Comparison of ENCODE assay signal across 30 cellular contexts in the genomic region with DNA sequence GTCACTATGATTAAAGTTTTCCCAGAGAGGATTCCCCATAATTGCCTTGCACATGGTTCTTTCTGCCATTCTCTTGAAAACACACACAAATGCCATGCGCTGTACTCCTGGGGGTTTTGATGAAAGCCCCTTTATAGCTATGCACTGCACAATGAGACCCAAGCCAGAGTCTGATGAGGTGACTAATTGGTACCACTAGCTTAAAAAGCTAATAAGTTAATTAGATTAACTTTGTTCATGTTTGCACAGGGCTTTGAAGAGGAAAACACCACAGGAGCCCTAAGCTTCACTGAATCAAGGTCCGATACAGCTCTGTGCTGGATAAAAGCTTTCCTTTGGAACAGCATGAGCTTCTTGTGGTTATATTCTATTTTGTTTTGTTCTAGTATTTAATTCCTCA.
"Had no signal": no experiment of that assay in that cellular context is flagged by ENCODE, and none has a peak within 500 bp of the region (broad histone marks: within the 10 kb centered on the region; RNA-seq: fewer than 3 reads in every experiment).

No MANE protein-coding gene starts in this region.

- DNase-seq: activated CD4-positive, alpha-beta memory T cell treated with anti-CD3 and anti-CD28 coated beads for 36 hours; activated CD4-positive, alpha-beta T cell treated with anti-CD3 and anti-CD28 coated beads for 4 hours; activated CD4-positive, alpha-beta T cell treated with anti-CD3 and anti-CD28 coated beads, Interleukin-2, amount 50 U/mL, for 1 hour; activated CD8-positive, alpha-beta memory T cell treated with anti-CD3 and anti-CD28 coated beads, Interleukin-2, amount 50 U/mL, for 4 hours; activated effector memory CD4-positive, alpha-beta T cell treated with anti-CD3 and anti-CD28 coated beads, Interleukin-2, amount 50 U/mL, for 16 hours; activated naive CD4-positive, alpha-beta T cell; activated naive CD4-positive, alpha-beta T cell treated with anti-CD3 and anti-CD28 coated beads, Interleukin-2, amount 50 U/mL, for 16 hours; activated naive CD8-positive, alpha-beta T cell treated with anti-CD3 and anti-CD28 coated beads for 36 hours; activated T-cell treated with anti-CD3 and anti-CD28 coated beads for 4 hours; activated T-cell treated with anti-CD3 and anti-CD28 coated beads, Interleukin-2, amount 50 U/mL, for 4 hours; amniotic stem cell; aorta; brain microvascular endothelial cell; central memory CD4-positive, alpha-beta T cell; NCI-H1092 treated with DMSO at 0.1 percent for 48 hours; NCI-H146; NCI-H187; NCI-H2029 treated with DMSO at 0.1 percent for 48 hours; NCI-H2107; NCI-H226; NCI-H524; NCI-H774; SHP77; SJCRH30; T1000 had no signal

- H3K4me3 Mint-ChIP-seq: activated CD4-positive, alpha-beta memory T cell treated with anti-CD3 and anti-CD28 coated beads for 36 hours; activated naive CD8-positive, alpha-beta T cell treated with anti-CD3 and anti-CD28 coated beads for 36 hours; activated T-cell treated with anti-CD3 and anti-CD28 coated beads, Interleukin-2, amount 50 U/mL, for 4 hours; activated T-helper 17 cell treated with anti-CD3 and anti-CD28 coated beads, Interleukin-2, amount 50 U/mL, for 72 hours had no signal

- H3K27me3 Mint-ChIP-seq: activated naive CD8-positive, alpha-beta T cell treated with anti-CD3 and anti-CD28 coated beads for 36 hours had no signal

- H3K36me3 ChIP-seq: brain microvascular endothelial cell, SJCRH30 had no signal

- ATAC-seq: activated CD4-positive, CD25-positive, alpha-beta regulatory T cell treated with anti-CD3 and anti-CD28 coated beads, Interleukin-2, amount 50 U/mL, for 24 hours; activated T-cell treated with anti-CD3 and anti-CD28 coated beads, Interleukin-2, amount 50 U/mL, for 4 hours; activated T-helper 17 cell treated with anti-CD3 and anti-CD28 coated beads, Interleukin-2, amount 50 U/mL, for 72 hours; K562; Panc1 had no signal

- H3K27me3 ChIP-seq: brain microvascular endothelial cell had no signal

- H3K4me1 ChIP-seq: SJCRH30 had no signal

- H3K27ac Mint-ChIP-seq: activated CD4-positive, alpha-beta memory T cell treated with anti-CD3 and anti-CD28 coated beads for 36 hours; activated naive CD8-positive, alpha-beta T cell treated with anti-CD3 and anti-CD28 coated beads for 36 hours; activated T-helper 17 cell treated with anti-CD3 and anti-CD28 coated beads, Interleukin-2, amount 50 U/mL, for 72 hours had no signal

- H3K9me3 ChIP-seq: SJCRH30 had no signal

- H3K4me3 ChIP-seq: K562, SJCRH30, SK-N-MC had no signal

- H3K27ac ChIP-seq: brain microvascular endothelial cell, SJCRH30, SK-N-MC had no signal

- H3K4me1 Mint-ChIP-seq: activated naive CD8-positive, alpha-beta T cell treated with anti-CD3 and anti-CD28 coated beads for 36 hours; activated T-helper 17 cell treated with anti-CD3 and anti-CD28 coated beads, Interleukin-2, amount 50 U/mL, for 72 hours had no signal

- H3K36me3 Mint-ChIP-seq: activated CD4-positive, alpha-beta memory T cell treated with anti-CD3 and anti-CD28 coated beads for 36 hours; activated naive CD8-positive, alpha-beta T cell treated with anti-CD3 and anti-CD28 coated beads for 36 hours had no signal

- H3K9me3 Mint-ChIP-seq: activated T-cell treated with anti-CD3 and anti-CD28 coated beads, Interleukin-2, amount 50 U/mL, for 4 hours; activated T-helper 17 cell treated with anti-CD3 and anti-CD28 coated beads, Interleukin-2, amount 50 U/mL, for 72 hours had no signal
